Comparison of ENCODE assay signal across 8 cellular contexts in the genomic region with DNA sequence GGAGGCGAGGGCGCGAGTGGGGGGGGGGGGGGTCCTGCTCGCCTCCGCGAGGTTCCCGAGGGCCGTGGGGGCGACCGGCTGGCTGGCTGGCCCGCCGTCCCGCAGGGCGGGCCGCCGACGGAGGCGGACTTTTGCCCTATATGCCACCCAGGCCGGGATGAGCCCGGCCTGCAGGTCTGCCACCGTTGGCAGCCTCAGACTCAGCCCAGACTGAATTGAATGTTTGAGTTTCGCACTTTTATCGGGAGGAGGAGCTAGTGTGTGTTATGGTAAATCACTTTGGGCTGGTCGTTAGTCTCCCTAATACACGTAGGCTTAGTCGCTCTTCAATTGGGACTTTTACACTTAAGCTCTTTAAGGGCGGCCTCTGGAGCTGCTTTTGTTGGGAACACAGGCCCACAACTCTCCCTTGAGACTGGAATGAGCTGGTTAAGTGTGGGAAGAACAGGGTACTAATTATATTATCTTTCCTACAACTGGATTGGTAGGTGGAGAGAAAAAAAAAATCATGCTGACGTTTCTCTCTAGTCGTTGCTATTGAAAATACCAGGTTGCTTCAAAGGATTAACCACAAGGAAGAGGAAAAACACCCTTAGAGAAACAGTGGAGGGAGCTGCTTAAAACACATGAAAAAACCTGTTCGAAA. TPM values are rescaled to one million over a fixed set of nuclear protein-coding genes. Genes with fewer than 3 reads are reported as not detected.
A peak's percentile ranks its signal among the peaks of the same experiment; 100 is the strongest.
DNase-seq lines count a peak whose midpoint lies in the region; ATAC-seq and TF ChIP-seq lines count a peak whose summit lies in the region.

No MANE protein-coding gene starts in this region.

- peaks cover 10 to 23% (median 18%) of the 10 kb centered on the region in 4 donors for H3K36me3 ChIP-seq in stomach

- H3K27me3 ChIP-seq in stomach, result no peaks in the 10 kb centered on the region

- peaks cover 38% of the 10 kb centered on the region for H3K4me1 Mint-ChIP-seq in activated CD8-positive, alpha-beta memory T cell treated with anti-CD3 and anti-CD28 coated beads, Interleukin-2, amount 10 ng/mL, durations not matched to agents 7 days and 5 days

- CTCF ChIA-PET in activated CD8-positive, alpha-beta memory T cell treated with anti-CD3 and anti-CD28 coated beads, Interleukin-2, amount 10 ng/mL, durations not matched to agents 7 days and 5 days (lab: Charles Lee), result interaction anchor here (0.6 to 6.1 kb wide), 14 partner anchors 11 to 473 kb away, joined by 3 to 41 read pairs (median 5); no protein-coding TSS in a partner anchor

- no peaks in the 10 kb centered on the region for H3K9me3 Mint-ChIP-seq in activated CD8-positive, alpha-beta memory T cell treated with anti-CD3 and anti-CD28 coated beads, Interleukin-2, amount 10 ng/mL, durations not matched to agents 7 days and 5 days (ENCODE audit: low read depth)

- TF ChIP-seq POLR2A in NB4 (IDR thresholded peaks at IDR 0.05; ENCODE audit: extremely low read depth, insufficient read length) (no peak), stomach (IDR thresholded peaks at IDR 0.05) (peak in 2 of 4 donors; percentile 40 to 52)

- H3K4me1 ChIP-seq in stomach, result peaks cover 30 to 54% (median 45%) of the 10 kb centered on the region in 4 donors

- peak overlapping the region; percentile 93 for H3K4me3 Mint-ChIP-seq in activated CD8-positive, alpha-beta memory T cell treated with anti-CD3 and anti-CD28 coated beads, Interleukin-2, amount 10 ng/mL, durations not matched to agents 7 days and 5 days

- peak overlapping the region; percentile 99 for H3K27ac Mint-ChIP-seq in activated CD8-positive, alpha-beta memory T cell treated with anti-CD3 and anti-CD28 coated beads, Interleukin-2, amount 10 ng/mL, durations not matched to agents 7 days and 5 days

- H3K4me3 ChIP-seq in NB4 (ENCODE audit: low read depth, low read length), result peak overlapping the region; percentile 56
- H3K4me3 ChIP-seq in stomach, result peak overlapping the region; percentile 41 to 59 (median 48)

- 1 to 8% (median 2%) methylated on average over 7 to 30 of the region's 30 CpGs for WGBS in stomach, 5 donors

- peak; percentile 56 for ATAC-seq in activated CD8-positive, alpha-beta memory T cell treated with anti-CD3 and anti-CD28 coated beads, Interleukin-2, amount 10 ng/mL, durations not matched to agents 7 days and 5 days
- ATAC-seq in HG02610 (IDR thresholded peaks at IDR 0.05; ENCODE audit: unreplicated experiment), result peak; percentile 17

- no peaks in the 10 kb centered on the region for H3K9me3 ChIP-seq in stomach

- H3K36me3 Mint-ChIP-seq in activated CD8-positive, alpha-beta memory T cell treated with anti-CD3 and anti-CD28 coated beads, Interleukin-2, amount 10 ng/mL, durations not matched to agents 7 days and 5 days, result peaks cover 23% of the 10 kb centered on the region

- no peak for TF ChIP-seq CTCF in NB4 (IDR thresholded peaks at IDR 0.05; ENCODE audit: low read depth, low read length)
- TF ChIP-seq CTCF in stomach (IDR thresholded peaks at IDR 0.05), result no peak

- TF ChIP-seq EP300 in stomach (IDR thresholded peaks at IDR 0.05), result no peak

- peak overlapping the region; percentile 99 for H3K27ac ChIP-seq in caudate nucleus (ENCODE audit: low read depth, low read length)
- peak overlapping the region; percentile 96 to 100 (median 99) for H3K27ac ChIP-seq in stomach

- intact Hi-C loops in stomach (cut with DNase I; ENCODE audit: low total_unique reads), result loop anchor here (10.0 kb wide), 1 partner anchor 114 kb away; no protein-coding TSS in a partner anchor

- DNase-seq in activated CD8-positive, alpha-beta memory T cell treated with anti-CD3 and anti-CD28 coated beads, Interleukin-2, amount 10 ng/mL, durations not matched to agents 7 days and 5 days, result peak; percentile 84
- no peak for DNase-seq in activated CD8-positive, alpha-beta memory T cell treated with anti-CD3 and anti-CD28 coated beads, Interleukin-2, amount 50 U/mL, for 48 hours
- DNase-seq in NB4 (ENCODE audit: low read depth) (peak; percentile 94), SIG-M5 treated with dmso at 0.1 percent for 504 hours (lab: John Stamatoyannopoulos, UW; ENCODE audit: unreplicated experiment) (peak; percentile 93), caudate nucleus (lab: John Stamatoyannopoulos, UW) (peak in 11 of 61 donors; percentile 61 to 80 (median 71)), kidney glomerular epithelial cell (lab: John Stamatoyannopoulos, UW) (peak; percentile 99), stomach (no peak)

- no peaks in the 10 kb centered on the region for H3K27me3 Mint-ChIP-seq in activated CD8-positive, alpha-beta memory T cell treated with anti-CD3 and anti-CD28 coated beads, Interleukin-2, amount 10 ng/mL, durations not matched to agents 7 days and 5 days

RNA-seq across cellular contexts. Expression of a gene that starts 1.3 kb away (rescaled TPM):
- 100 to 1,000 TPM in 1 of 2 experiments, 10 to 100 TPM in 1; 81.1 to 103 TPM for total RNA-seq in activated CD8-positive, alpha-beta memory T cell treated with anti-CD3 and anti-CD28 coated beads, Interleukin-2, amount 10 ng/mL, durations not matched to agents 7 days and 5 days
- total RNA-seq in stomach, result 100 to 1,000 TPM in 2 of 5 donors, 10 to 100 TPM in 3; 58.3 to 218 (median 81.1) TPM
- 10 to 100 TPM; 39.6 to 57.0 (median 51.5) TPM for polyA plus RNA-seq in stomach

Comparison
In these comparisons a context has a peak if more than half of its experiments do, and no peak if none do; other contexts are left out.
1. DNase-seq: peak in activated CD8-positive, alpha-beta memory T cell treated with anti-CD3 and anti-CD28 coated beads, Interleukin-2, amount 10 ng/mL, durations not matched to agents 7 days and 5 days (single experiment), NB4 (single experiment), SIG-M5 treated with dmso at 0.1 percent for 504 hours (single experiment) and kidney glomerular epithelial cell (single experiment); none in activated CD8-positive, alpha-beta memory T cell treated with anti-CD3 and anti-CD28 coated beads, Interleukin-2, amount 50 U/mL, for 48 hours (single experiment) and stomach (single experiment).